Comparison of ENCODE assay signal across 19 cellular contexts in the genomic region with DNA sequence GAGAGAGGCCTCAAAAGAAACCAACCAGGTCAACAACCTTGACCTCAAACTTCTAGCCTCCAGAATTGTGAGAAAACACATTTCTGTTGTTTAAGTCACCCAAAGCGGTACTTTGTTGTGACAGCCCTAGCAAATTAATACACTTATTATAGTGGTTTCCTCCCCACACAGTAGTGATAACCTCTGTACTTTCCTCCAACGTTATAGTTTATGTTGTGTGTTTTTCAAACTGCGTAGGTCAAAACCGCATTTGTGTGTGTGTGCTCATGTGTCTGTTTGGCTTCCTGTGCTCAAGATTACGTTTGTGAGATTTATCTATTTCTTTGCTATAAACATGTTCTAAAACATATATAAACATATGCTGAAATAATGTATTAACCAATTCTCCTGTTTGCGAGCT.
A peak's percentile ranks its signal among the peaks of the same experiment; 100 is the strongest.
DNase-seq lines count a peak whose midpoint lies in the region; ATAC-seq, FAIRE-seq and TF ChIP-seq lines count a peak whose summit lies in the region.
"Had no signal": no experiment of that assay in that cellular context is flagged by ENCODE, and none has a peak within 500 bp of the region (broad histone marks: within the 10 kb centered on the region; RNA-seq: fewer than 3 reads in every experiment).

No MANE protein-coding gene starts in this region.

- H3K79me2 ChIP-seq in trophoblast cell (ENCODE audit: control insufficient read depth, insufficient read depth, low read length, poor library complexity): no peaks in the 10 kb centered on the region

- peak overlapping the region; percentile 54; the same call in 1 of the 2 replicates for H3K18ac ChIP-seq in IMR-90 (ENCODE audit: low read depth, low read length)
- H3K18ac ChIP-seq in trophoblast cell (ENCODE audit: low read length): no peak overlapping the region

- H3K27ac ChIP-seq in IMR-90 (ENCODE audit: insufficient read depth, low read length): no peak overlapping the region
- no peak overlapping the region for H3K27ac ChIP-seq in trophoblast cell (ENCODE audit: low read depth, low read length)
- H3K27ac ChIP-seq in kidney (ENCODE audit: low read depth in 2 of 2, low read length in 2 of 2): no peak overlapping the region
- H3K27ac ChIP-seq: GM23248 had no signal

- H4K91ac ChIP-seq in IMR-90 (ENCODE audit: insufficient read depth, low read depth, low read length) (no peak overlapping the region), trophoblast cell (ENCODE audit: low read depth, low read length) (peak overlapping the region; percentile 6)

- no TSS peak for BruUV-seq in IMR-90 (replicated peaks; lab: Mats Ljungman, UMichigan)

- no peak for TF ChIP-seq CTCF in IMR-90 (conservative IDR thresholded peaks at IDR 0.05; ENCODE audit: low read depth, low read length)
- no peak for TF ChIP-seq CTCF in choroid plexus epithelial cell (conservative IDR thresholded peaks at IDR 0.05; ENCODE audit: low read depth, low read length)
- no peak for TF ChIP-seq CTCF in kidney (IDR thresholded peaks at IDR 0.05; ENCODE audit: borderline replicate concordance, extremely low read depth, insufficient read depth)

- H2AK5ac ChIP-seq in IMR-90 (ENCODE audit: low read depth, low read length): no peak overlapping the region
- H2AK5ac ChIP-seq in trophoblast cell (ENCODE audit: low read length): no peak overlapping the region

- H3K9me1 ChIP-seq in IMR-90 (ENCODE audit: insufficient read depth, low read length): peaks cover 2% of the 10 kb centered on the region; the same call in 1 of the 2 replicates

- peaks cover 2% of the 10 kb centered on the region for H3K4me1 ChIP-seq in IMR-90 (ENCODE audit: control insufficient read depth, insufficient read depth, low read length)
- peaks cover 5% of the 10 kb centered on the region in 2 experiments for H3K4me1 ChIP-seq in trophoblast cell (ENCODE audit: control insufficient read depth in 1 of 2, insufficient read depth in 2 of 2, low read length in 2 of 2)
- H3K4me1 ChIP-seq in kidney (ENCODE audit: control insufficient read depth in 1 of 2, insufficient read depth in 1 of 2, low read depth in 1 of 2, low read length in 2 of 2): no peaks in the 10 kb centered on the region
- H3K4me1 ChIP-seq: Caco-2 had no signal

- no peak overlapping the region for H2BK120ac ChIP-seq in IMR-90 (ENCODE audit: low read depth, low read length)
- H2BK120ac ChIP-seq in trophoblast cell (ENCODE audit: insufficient read depth, low read length, poor library complexity): no peak overlapping the region

- H3K79me1 ChIP-seq in IMR-90 (ENCODE audit: low read depth in 1 of 2, low read length in 2 of 2): no peaks in the 10 kb centered on the region
- peaks cover 5% of the 10 kb centered on the region for H3K79me1 ChIP-seq in trophoblast cell (ENCODE audit: low read length)

- CTCF ChIA-PET in IMR-90 (lab: Yijun Ruan, JAX): no interaction called here
- CTCF ChIA-PET in activated CD4-positive, alpha-beta memory T cell treated with anti-CD3 and anti-CD28 coated beads for 36 hours (lab: Charles Lee): no interaction called here

- DNase-seq in IMR-90 (peak; percentile 70), choroid plexus epithelial cell (ENCODE audit: low read depth) (peak; percentile 66), immature natural killer cell (peak; percentile 23 to 51 (median 45)), trophoblast cell (no peak), kidney (no peak), A172 (ENCODE audit: low spot score) (no peak)
- DNase-seq in activated CD4-positive, alpha-beta memory T cell treated with anti-CD3 and anti-CD28 coated beads for 36 hours: no peak
- DNase-seq: 8988T; C1 segment of cervical spinal cord; Caco-2; CD8-positive, alpha-beta T cell; DMS153; DND-41; GM23248; H7; HCEC 1CT had no signal

- peaks cover 0 to 13% (median 8%) of the 10 kb centered on the region in 3 donors for H3K27me3 Mint-ChIP-seq in immature natural killer cell (ENCODE audit: low read depth in 3 of 3)
- H3K27me3 Mint-ChIP-seq in activated CD4-positive, alpha-beta memory T cell treated with anti-CD3 and anti-CD28 coated beads for 36 hours: no peaks in the 10 kb centered on the region

- H3K23ac ChIP-seq in IMR-90 (ENCODE audit: low read depth, low read length): no peak overlapping the region
- no peak overlapping the region for H3K23ac ChIP-seq in trophoblast cell (ENCODE audit: low read length)

- peaks cover 1% of the 10 kb centered on the region for H3K27me3 ChIP-seq in IMR-90 (ENCODE audit: control insufficient read depth, insufficient read depth, low read length)
- H3K27me3 ChIP-seq in trophoblast cell (ENCODE audit: insufficient read depth, low read length): no peaks in the 10 kb centered on the region

- H4K8ac ChIP-seq in IMR-90 (ENCODE audit: low read depth in 2 of 2, low read length in 2 of 2): no peak overlapping the region
- H4K8ac ChIP-seq in trophoblast cell (ENCODE audit: low read depth, low read length): no peak overlapping the region

- H4K5ac ChIP-seq in IMR-90 (ENCODE audit: low read depth, low read length): peak overlapping the region; percentile 52; the same call in 1 of the 2 replicates

- no peak overlapping the region for H4K12ac ChIP-seq in trophoblast cell (ENCODE audit: low read depth, low read length)

- no peak overlapping the region for H3K4ac ChIP-seq in IMR-90 (ENCODE audit: low read depth, low read length)
- H3K4ac ChIP-seq in trophoblast cell (ENCODE audit: low read depth, low read length): no peak overlapping the region

- no peak overlapping the region; the same call in 1 of the 2 replicates for H3K56ac ChIP-seq in IMR-90 (ENCODE audit: extremely low read depth, insufficient read depth, low read length)

- H3K4me2 ChIP-seq in IMR-90 (ENCODE audit: low read depth, low read length): no peak overlapping the region
- H3K4me2 ChIP-seq in trophoblast cell (ENCODE audit: low read length): no peak overlapping the region

- no peaks in the 10 kb centered on the region for H4K20me1 ChIP-seq in IMR-90 (ENCODE audit: insufficient read depth, low read length)

- POLR2A ChIA-PET in IMR-90 (lab: Charles Lee; ENCODE audit: unreplicated experiment): no interaction called here
- POLR2A ChIA-PET in activated CD4-positive, alpha-beta memory T cell treated with anti-CD3 and anti-CD28 coated beads for 36 hours (lab: Charles Lee): no interaction called here

- no peaks in the 10 kb centered on the region for H3K9me3 Mint-ChIP-seq in immature natural killer cell
- H3K9me3 Mint-ChIP-seq in activated CD4-positive, alpha-beta memory T cell treated with anti-CD3 and anti-CD28 coated beads for 36 hours: no peaks in the 10 kb centered on the region
- H3K9me3 Mint-ChIP-seq: CD8-positive, alpha-beta T cell had no signal

- in situ Hi-C loops in IMR-90 (cut with MboI; ENCODE audit: low sequenced_read_pairs): no loop called here

- no peak for FAIRE-seq in kidney (lab: Jason Lieb, UNC)
- FAIRE-seq: G401.6, GM19239, H1 had no signal

- no peak for ATAC-seq in IMR-90 (ENCODE audit: low read depth)
- ATAC-seq: CD8-positive, alpha-beta T cell had no signal

- peaks cover 13 to 14% of the 10 kb centered on the region in 2 donors for H3K4me1 Mint-ChIP-seq in immature natural killer cell
- H3K4me1 Mint-ChIP-seq in activated CD4-positive, alpha-beta memory T cell treated with anti-CD3 and anti-CD28 coated beads for 36 hours (ENCODE audit: low read depth): no peaks in the 10 kb centered on the region

- H3K27ac Mint-ChIP-seq in immature natural killer cell: peak overlapping the region in 4 of 6 donors; percentile 47 to 86 (median 76)
- no peak overlapping the region for H3K27ac Mint-ChIP-seq in activated CD4-positive, alpha-beta memory T cell treated with anti-CD3 and anti-CD28 coated beads for 36 hours
- H3K27ac Mint-ChIP-seq: CD8-positive, alpha-beta T cell had no signal

- no peak for TF ChIP-seq POLR2A in IMR-90 (IDR thresholded peaks at IDR 0.05; ENCODE audit: low read depth, low read length)

- intact Hi-C loops in IMR-90 (cut with micrococcal nuclease) (no loop called here), kidney (cut with DNase I) (no loop called here)
- intact Hi-C loops in activated CD4-positive, alpha-beta memory T cell treated with anti-CD3 and anti-CD28 coated beads for 36 hours (cut with micrococcal nuclease): no loop called here

- H2BK20ac ChIP-seq in IMR-90 (ENCODE audit: low read depth, low read length): no peak overlapping the region

- H3K9ac ChIP-seq in IMR-90 (ENCODE audit: low read depth, low read length) (no peak overlapping the region), trophoblast cell (ENCODE audit: low read length) (no peak overlapping the region), kidney (ENCODE audit: low read length in 2 of 2) (no peak overlapping the region)
- H3K9ac ChIP-seq: GM23248 had no signal

- H2AK9ac ChIP-seq in IMR-90 (replicated peaks; ENCODE audit: low read depth, low read length, poor library complexity): no peak overlapping the region

- no peak overlapping the region for H3K4me3 ChIP-seq in IMR-90 (ENCODE audit: insufficient read depth, low read depth, low read length)
- H3K4me3 ChIP-seq in choroid plexus epithelial cell (ENCODE audit: low read depth, low read length): no peak overlapping the region
- H3K4me3 ChIP-seq in trophoblast cell (ENCODE audit: low read depth, low read length): no peak overlapping the region
- H3K4me3 ChIP-seq in kidney (ENCODE audit: low read length in 2 of 2): no peak overlapping the region
- H3K4me3 ChIP-seq: GM23248 had no signal

- no peaks in the 10 kb centered on the region for H3K36me3 Mint-ChIP-seq in immature natural killer cell
- no peaks in the 10 kb centered on the region for H3K36me3 Mint-ChIP-seq in activated CD4-positive, alpha-beta memory T cell treated with anti-CD3 and anti-CD28 coated beads for 36 hours
- H3K36me3 Mint-ChIP-seq: CD8-positive, alpha-beta T cell had no signal

- H2BK12ac ChIP-seq in trophoblast cell (ENCODE audit: low read length): no peak overlapping the region

- dilution Hi-C loops in IMR-90 (cut with HindIII; ENCODE audit: low sequenced_read_pairs, unreplicated experiment): no loop called here

- H3K14ac ChIP-seq in IMR-90 (replicated peaks; ENCODE audit: low read depth, low read length) (no peak overlapping the region), trophoblast cell (ENCODE audit: low read length) (no peak overlapping the region)

- H3K9me3 ChIP-seq in IMR-90 (ENCODE audit: control insufficient read depth, insufficient read depth, low read length): no peaks in the 10 kb centered on the region
- no peaks in the 10 kb centered on the region for H3K9me3 ChIP-seq in trophoblast cell (ENCODE audit: insufficient read depth, low read depth, low read length)
- no peaks in the 10 kb centered on the region for H3K9me3 ChIP-seq in kidney (ENCODE audit: control insufficient read depth in 1 of 2, low read length in 2 of 2)
- H3K9me3 ChIP-seq: Caco-2 had no signal

- H3K36me3 ChIP-seq in IMR-90 (ENCODE audit: control insufficient read depth, insufficient read depth, low read length): no peaks in the 10 kb centered on the region
- no peaks in the 10 kb centered on the region for H3K36me3 ChIP-seq in trophoblast cell (ENCODE audit: control insufficient read depth in 1 of 2, insufficient read depth in 2 of 2, low read length in 2 of 2)
- no peaks in the 10 kb centered on the region for H3K36me3 ChIP-seq in kidney (ENCODE audit: control insufficient read depth in 1 of 2, insufficient read depth in 2 of 2, low read length in 2 of 2)

- H2BK5ac ChIP-seq in IMR-90 (ENCODE audit: low read depth, low read length, poor library complexity, severe bottlenecking) (peak overlapping the region; percentile 11), trophoblast cell (ENCODE audit: low read depth, low read length, poor library complexity) (no peak overlapping the region)

- H2BK15ac ChIP-seq in IMR-90 (ENCODE audit: low read depth, low read length): no peak overlapping the region

- no peak for TF ChIP-seq RAD21 in IMR-90 (IDR thresholded peaks at IDR 0.05; ENCODE audit: low read length)

- no CpG with 5 or more reads among the region's 6 CpGs for WGBS in IMR-90 (ENCODE audit: extremely low coverage in 2 of 2, insufficient read length in 1 of 2), 2 experiments
- WGBS in trophoblast cell (ENCODE audit: extremely low coverage, insufficient coverage, insufficient read length): no CpG with 5 or more reads among the region's 6 CpGs

- H2AFZ ChIP-seq in IMR-90 (replicated peaks; ENCODE audit: low read length, poor library complexity): no peak overlapping the region
- H2AFZ ChIP-seq in trophoblast cell (ENCODE audit: insufficient read depth, low read length, poor library complexity): no peak overlapping the region
- H2AFZ ChIP-seq: GM23248 had no signal

- H3K4me3 Mint-ChIP-seq in immature natural killer cell: peak overlapping the region in 1 of 5 donors; percentile 64
- H3K4me3 Mint-ChIP-seq in activated CD4-positive, alpha-beta memory T cell treated with anti-CD3 and anti-CD28 coated beads for 36 hours: no peak overlapping the region
- H3K4me3 Mint-ChIP-seq: CD8-positive, alpha-beta T cell had no signal

Comparison
In these comparisons a context has a peak if more than half of its experiments do, and no peak if none do; other contexts are left out.
1. DNase-seq: peak in IMR-90 (single experiment), choroid plexus epithelial cell (single experiment) and immature natural killer cell (3 of 3); none in trophoblast cell (0 of 2), kidney (single experiment), A172 (single experiment) and activated CD4-positive, alpha-beta memory T cell treated with anti-CD3 and anti-CD28 coated beads for 36 hours (single experiment).